11 cellular contexts compared by ENCODE assay signal in the genomic region with DNA sequence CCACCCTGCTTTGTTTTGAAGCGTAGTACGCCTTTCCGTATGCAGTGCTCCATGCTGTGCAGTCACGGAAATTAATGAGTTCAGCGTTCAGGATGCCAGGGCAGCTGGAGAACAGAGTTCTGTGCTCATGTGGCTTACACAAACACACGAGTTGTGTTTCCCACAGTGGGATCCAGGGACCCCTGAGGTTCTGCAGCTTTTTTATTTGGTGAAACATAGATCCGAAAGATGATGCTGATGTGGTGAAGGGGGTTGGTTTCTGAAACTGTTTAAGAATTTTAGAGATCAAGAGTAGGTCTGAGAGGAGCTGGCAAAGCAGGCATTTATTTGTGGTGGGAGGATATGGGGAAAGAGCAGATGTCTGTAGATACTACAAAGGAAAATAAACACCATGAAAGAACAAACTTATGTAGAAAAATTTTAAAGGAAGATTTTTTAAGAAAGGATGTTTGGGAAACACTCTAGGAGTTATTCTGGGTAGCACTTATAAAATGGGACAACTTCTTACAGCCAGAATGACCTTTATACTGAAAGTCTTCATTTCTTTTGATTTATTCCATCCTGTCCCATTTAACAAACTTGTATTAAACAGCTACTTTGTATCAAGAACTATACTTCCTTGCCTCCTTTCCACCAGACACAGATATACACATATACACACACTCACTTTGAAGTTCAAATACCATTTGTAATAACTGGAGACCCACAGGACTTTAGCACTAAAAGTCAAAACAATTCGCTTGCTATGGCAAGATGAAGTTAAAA. TPM values are rescaled to one million over a fixed set of nuclear protein-coding genes. Genes with fewer than 3 reads are reported as not detected.
DNase-seq lines count a peak whose midpoint lies in the region; ATAC-seq and TF ChIP-seq lines count a peak whose summit lies in the region.
"Had no signal": no experiment of that assay in that cellular context is flagged by ENCODE, and none has a peak within 500 bp of the region (broad histone marks: within the 10 kb centered on the region; RNA-seq: fewer than 3 reads in every experiment).

No MANE protein-coding gene starts in this region.

- TF ChIP-seq CTCF in H9 (conservative IDR thresholded peaks at IDR 0.05) (no peak), sigmoid colon (IDR thresholded peaks at IDR 0.05) (no peak)

- no peak overlapping the region for H2BK5ac ChIP-seq in H9 (ENCODE audit: insufficient read length, low read length)

- WGBS in H9 (ENCODE audit: extremely low coverage, insufficient read length, low lambda C conversion rate): no CpG with 5 or more reads among the region's 8 CpGs
- WGBS in sigmoid colon, 2 donors: 72 to 82% methylated on average over 8 of the region's 8 CpGs

- no peak overlapping the region for H3T11ph ChIP-seq in H9 (ENCODE audit: low read length)

- H3K4me1 Mint-ChIP-seq in H9: no peaks in the 10 kb centered on the region

- no peak overlapping the region for H4K5ac ChIP-seq in H9 (ENCODE audit: insufficient read length, low read depth, low read length)

- no peak overlapping the region for H3K4me2 ChIP-seq in H9 (ENCODE audit: insufficient read depth, insufficient read length, low read length)

- H3K23ac ChIP-seq in H9 (ENCODE audit: insufficient read length, low read depth, low read length): no peak overlapping the region

- H4K20me1 ChIP-seq in H9 (ENCODE audit: control insufficient read depth, insufficient read depth, insufficient read length): no peaks in the 10 kb centered on the region

- no peaks in the 10 kb centered on the region for H3K79me2 ChIP-seq in H9 (ENCODE audit: insufficient read depth, low read length)

- no peaks in the 10 kb centered on the region for H3K36me3 ChIP-seq in adipocyte (ENCODE audit: control insufficient read depth, insufficient read depth, low read length, severe bottlenecking)
- H3K36me3 ChIP-seq in sigmoid colon: no peaks in the 10 kb centered on the region
- H3K36me3 ChIP-seq: cardiac muscle cell had no signal

- no peak overlapping the region for H2AFZ ChIP-seq in H9 (ENCODE audit: low read length)

- H2BK120ac ChIP-seq in H9 (ENCODE audit: low read depth, low read length, poor library complexity, severe bottlenecking): no peak overlapping the region

- no peaks in the 10 kb centered on the region for H3K36me3 Mint-ChIP-seq in H9 (ENCODE audit: insufficient read depth in 1 of 3, low read depth in 3 of 3)
- H3K36me3 Mint-ChIP-seq: activated CD4-positive, alpha-beta memory T cell treated with anti-CD3 and anti-CD28 coated beads for 36 hours had no signal

- H4K8ac ChIP-seq in H9 (replicated peaks; ENCODE audit: insufficient read length, low read depth, low read length): no peak overlapping the region

- H3K27ac Mint-ChIP-seq in H9: peak overlapping the region in 2 of 3 experiments; percentile 2 to 21; a peak in 1 of 7 replicates
- H3K27ac Mint-ChIP-seq: activated CD4-positive, alpha-beta memory T cell treated with anti-CD3 and anti-CD28 coated beads for 36 hours had no signal

- no peak overlapping the region for H2BK20ac ChIP-seq in H9 (ENCODE audit: low read depth, low read length, poor library complexity, severe bottlenecking)

- no peak overlapping the region for H2BK12ac ChIP-seq in H9 (ENCODE audit: insufficient read length, low read depth, low read length)

- ATAC-seq in left ventricle myocardium superior (peak; percentile 47), HG03159 (IDR thresholded peaks at IDR 0.05; ENCODE audit: unreplicated experiment) (no peak), GM21367 (IDR thresholded peaks at IDR 0.05; ENCODE audit: unreplicated experiment) (no peak), HG02610 (IDR thresholded peaks at IDR 0.05; ENCODE audit: unreplicated experiment) (no peak)

- H3K4me3 Mint-ChIP-seq in H9: no peak overlapping the region
- H3K4me3 Mint-ChIP-seq: activated CD4-positive, alpha-beta memory T cell treated with anti-CD3 and anti-CD28 coated beads for 36 hours had no signal

- H2BK15ac ChIP-seq in H9 (ENCODE audit: low read depth, low read length): no peak overlapping the region

- H3K4me1 ChIP-seq in H9 (ENCODE audit: insufficient read depth, low read length) (no peaks in the 10 kb centered on the region), adipocyte (ENCODE audit: control insufficient read depth, insufficient read depth, low read length) (peaks cover 37% of the 10 kb centered on the region), sigmoid colon (peaks cover 0 to 91% (median 68%) of the 10 kb centered on the region in 4 donors)

- H4K91ac ChIP-seq in H9 (ENCODE audit: insufficient read length, low read depth, low read length): no peak overlapping the region

- H3K14ac ChIP-seq in H9 (ENCODE audit: insufficient read depth, low read length): no peak overlapping the region

- intact Hi-C loops in left ventricle myocardium superior (cut with micrococcal nuclease): no loop called here
- intact Hi-C loops in sigmoid colon (cut with DNase I): no loop called here

- H3K9me3 Mint-ChIP-seq in H9: no peaks in the 10 kb centered on the region
- H3K9me3 Mint-ChIP-seq: activated CD4-positive, alpha-beta memory T cell treated with anti-CD3 and anti-CD28 coated beads for 36 hours had no signal

- no peaks in the 10 kb centered on the region for H3K23me2 ChIP-seq in H9 (ENCODE audit: insufficient read length, low read depth, low read length, poor library complexity, severe bottlenecking)

- H3K56ac ChIP-seq in H9 (ENCODE audit: insufficient read length, low read depth, low read length): no peak overlapping the region

- no peaks in the 10 kb centered on the region for H3K79me1 ChIP-seq in H9 (ENCODE audit: insufficient read depth, low read depth, low read length, poor library complexity, severe bottlenecking)

- no peak for TF ChIP-seq POLR2A in sigmoid colon (IDR thresholded peaks at IDR 0.05)

- H2AK5ac ChIP-seq in H9 (ENCODE audit: insufficient read length, low read length): no peak overlapping the region

- H3K4me3 ChIP-seq in adipocyte (ENCODE audit: low read length) (no peak overlapping the region), sigmoid colon (peak overlapping the region in 2 of 4 donors; percentile 4 to 16)
- H3K4me3 ChIP-seq: cardiac muscle cell had no signal

- H3K27ac ChIP-seq in H9 (ENCODE audit: insufficient read length, low read depth, low read length): no peak overlapping the region
- peak overlapping the region; percentile 76 to 83 (median 80) for H3K27ac ChIP-seq in sigmoid colon
- H3K27ac ChIP-seq: cardiac muscle cell had no signal

- H3K4ac ChIP-seq in H9 (ENCODE audit: low read depth, low read length): no peak overlapping the region

- H3K27me3 ChIP-seq in H9 (ENCODE audit: insufficient read depth, low read length): no peaks in the 10 kb centered on the region
- no peaks in the 10 kb centered on the region for H3K27me3 ChIP-seq in adipocyte (replicated peaks; ENCODE audit: control insufficient read depth, insufficient read depth, low read length)
- H3K27me3 ChIP-seq in sigmoid colon: no peaks in the 10 kb centered on the region
- H3K27me3 ChIP-seq: cardiac muscle cell had no signal

- H3K27me3 Mint-ChIP-seq in H9 (ENCODE audit: low read depth): no peaks in the 10 kb centered on the region; the same call in 1 of the 2 replicates
- H3K27me3 Mint-ChIP-seq: activated CD4-positive, alpha-beta memory T cell treated with anti-CD3 and anti-CD28 coated beads for 36 hours had no signal

- H3K9me3 ChIP-seq in H9 (ENCODE audit: control insufficient read depth, low read depth, low read length) (no peaks in the 10 kb centered on the region), adipocyte (ENCODE audit: control insufficient read depth, low read length) (no peaks in the 10 kb centered on the region), sigmoid colon (no peaks in the 10 kb centered on the region)

- peak overlapping the region; percentile 14 for H3K9ac ChIP-seq in H9 (ENCODE audit: extremely low read depth, insufficient read length, low read length)
- no peak overlapping the region for H3K9ac ChIP-seq in adipocyte (ENCODE audit: low read length)

- no peak overlapping the region for H3K18ac ChIP-seq in H9 (ENCODE audit: insufficient read length, low read depth, low read length)

- no peak for TF ChIP-seq EP300 in sigmoid colon (IDR thresholded peaks at IDR 0.05)

- DNase-seq in H9 (no peak), adipocyte (ENCODE audit: low read depth) (peak; percentile 71), left ventricle myocardium superior (no peak), sigmoid colon (no peak)
- DNase-seq in activated T-cell treated with anti-CD3 and anti-CD28 coated beads, Interleukin-2, amount 50 U/mL, for 1 hour: no peak
- DNase-seq: activated CD4-positive, alpha-beta memory T cell treated with anti-CD3 and anti-CD28 coated beads for 36 hours; OCI-M1 had no signal

RNA-seq across cellular contexts. Expression of a gene that starts 52.8 kb away (rescaled TPM):
- total RNA-seq in H9 (2021): 2.8 and 3.9 TPM in 2 replicates
- 29.2 TPM for total RNA-seq in left ventricle myocardium superior
- 100 to 1,000 TPM; 162 to 511 (median 209) TPM for total RNA-seq in sigmoid colon
- 1 to 10 TPM; 1.8 to 8.0 (median 4.4) TPM for polyA plus RNA-seq in sigmoid colon

RNA-seq across cellular contexts. Expression of a gene that starts 52.8 kb away (rescaled TPM):
- total RNA-seq in H9 (2021) (18.6 and 20.3 TPM in 2 replicates), left ventricle myocardium superior (22.5 TPM), sigmoid colon (10 to 100 TPM; 37.1 to 60.1 (median 44.7) TPM)
- 1 to 10 TPM; 3.9 to 8.3 (median 7.8) TPM for polyA plus RNA-seq in sigmoid colon
